Comparison of ENCODE assay signal across 8 cellular contexts in the genomic region with DNA sequence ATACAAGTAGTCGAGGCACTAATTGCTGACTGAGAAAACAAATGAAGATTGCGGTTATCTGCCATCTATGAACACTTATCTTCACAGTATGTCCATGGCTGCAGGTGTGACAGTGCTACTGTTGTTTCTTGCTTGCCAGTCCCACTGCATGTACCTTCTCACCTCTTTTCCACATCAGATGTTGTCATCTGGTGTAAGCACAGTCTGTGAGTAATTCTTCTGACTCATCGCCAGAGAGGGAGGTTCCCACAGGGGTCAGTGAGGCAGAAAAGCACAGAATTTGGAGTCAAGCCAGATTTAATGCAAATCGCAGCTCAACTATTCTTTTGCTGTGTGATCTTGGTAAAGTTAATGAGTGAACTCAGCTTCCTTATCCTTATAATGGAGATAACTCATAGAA.
DNase-seq lines count a peak whose midpoint lies in the region; ATAC-seq and TF ChIP-seq lines count a peak whose summit lies in the region.

No MANE protein-coding gene starts in this region.

- in situ Hi-C loops in GM13977 (cut with MboI; ENCODE audit: low pct_unique_long_range_greater_than_20kb, low sequenced_read_pairs, unreplicated experiment), result no loop called here

- no peaks in the 10 kb centered on the region for H3K27me3 ChIP-seq in A673 (replicated peaks; ENCODE audit: insufficient read depth, low read depth, low read length, poor library complexity)
- H3K27me3 ChIP-seq in colonic mucosa, result no peaks in the 10 kb centered on the region
- no peaks in the 10 kb centered on the region for H3K27me3 ChIP-seq in heart right ventricle

- 56 to 64% methylated on average over 4 of the region's 4 CpGs for WGBS in heart right ventricle, 2 donors

- ATAC-seq in HG02588 (IDR thresholded peaks at IDR 0.05; ENCODE audit: unreplicated experiment) (peak; percentile 94), heart right ventricle (no peak)
- peak; percentile 88 for ATAC-seq in stimulated activated naive CD8-positive, alpha-beta T cell treated with anti-CD3 and anti-CD28 coated beads, Interleukin-15, Interleukin-2, amounts not matched to agents 100 U/mL and 50 U/mL, for 24 hours

- intact Hi-C loops in A673 (cut with micrococcal nuclease; ENCODE audit: unreplicated experiment), result no loop called here
- intact Hi-C loops in colonic mucosa (cut with DNase I), result no loop called here
- intact Hi-C loops in heart right ventricle (cut with DNase I), result no loop called here

- H3K9me3 ChIP-seq in A673 (ENCODE audit: low read depth, low read length, poor library complexity, severe bottlenecking) (no peaks in the 10 kb centered on the region), colonic mucosa (no peaks in the 10 kb centered on the region), heart right ventricle (no peaks in the 10 kb centered on the region)

- no peak overlapping the region for H3K27ac ChIP-seq in A673 (ENCODE audit: low read depth, low read length, poor library complexity, severe bottlenecking)
- no peak overlapping the region for H3K27ac ChIP-seq in colonic mucosa
- no peak overlapping the region for H3K27ac ChIP-seq in heart right ventricle

- CTCF ChIA-PET in A673 (lab: Charles Lee), result no interaction called here

- H3K4me3 ChIP-seq in A673 (ENCODE audit: low read depth, low read length, poor library complexity, severe bottlenecking), result no peak overlapping the region
- no peak overlapping the region for H3K4me3 ChIP-seq in colonic mucosa
- no peak overlapping the region for H3K4me3 ChIP-seq in heart right ventricle

- no peak for TF ChIP-seq CTCF in A673 (conservative IDR thresholded peaks at IDR 0.05; ENCODE audit: low read depth, low read length)
- TF ChIP-seq CTCF in GM13977 (IDR thresholded peaks at IDR 0.05; ENCODE audit: extremely low read depth, insufficient read depth, missing control alignments), result no peak
- no peak for TF ChIP-seq CTCF in colonic mucosa (IDR thresholded peaks at IDR 0.05)
- no peak for TF ChIP-seq CTCF in heart right ventricle (IDR thresholded peaks at IDR 0.05)

- no TSS peak for BruUV-seq in A673 (replicated peaks; lab: Mats Ljungman, UMichigan)

- DNase-seq in A673 (ENCODE audit: low spot score) (peak; percentile 75), GM13977 (ENCODE audit: low spot score) (peak; percentile 36), NCI-H1092 (lab: John Stamatoyannopoulos, UW) (peak; percentile 6), colonic mucosa (peak; percentile 20), heart right ventricle (no peak), T-helper 1 cell (no peak)
- DNase-seq in stimulated activated naive CD8-positive, alpha-beta T cell treated with anti-CD3 and anti-CD28 coated beads, Interleukin-15, Interleukin-2, amounts not matched to agents 100 U/mL and 50 U/mL, for 24 hours, result peak; percentile 3

- H3K9ac ChIP-seq in colonic mucosa (ENCODE audit: low read depth in 2 of 2, low read length in 2 of 2), result no peak overlapping the region

- H3K4me1 ChIP-seq in A673 (ENCODE audit: insufficient read depth, low read length, poor library complexity, severe bottlenecking) (no peaks in the 10 kb centered on the region), colonic mucosa (no peaks in the 10 kb centered on the region), heart right ventricle (no peaks in the 10 kb centered on the region)

- POLR2A ChIA-PET in A673 (lab: Charles Lee; ENCODE audit: low non-redundant PET), result no interaction called here

- no peaks in the 10 kb centered on the region for H3K36me3 ChIP-seq in A673 (ENCODE audit: insufficient read depth, low read length, poor library complexity, severe bottlenecking)
- no peaks in the 10 kb centered on the region for H3K36me3 ChIP-seq in colonic mucosa
- no peaks in the 10 kb centered on the region for H3K36me3 ChIP-seq in heart right ventricle

Comparison
In these comparisons a context has a peak if more than half of its experiments do, and no peak if none do; other contexts are left out.
1. DNase-seq: peak in A673 (single experiment), GM13977 (single experiment), NCI-H1092 (single experiment), colonic mucosa (single experiment) and stimulated activated naive CD8-positive, alpha-beta T cell treated with anti-CD3 and anti-CD28 coated beads, Interleukin-15, Interleukin-2, amounts not matched to agents 100 U/mL and 50 U/mL, for 24 hours (single experiment); none in heart right ventricle (0 of 2) and T-helper 1 cell (0 of 5).
2. ATAC-seq: peak in HG02588 (single experiment) and stimulated activated naive CD8-positive, alpha-beta T cell treated with anti-CD3 and anti-CD28 coated beads, Interleukin-15, Interleukin-2, amounts not matched to agents 100 U/mL and 50 U/mL, for 24 hours (single experiment); none in heart right ventricle (0 of 8).